Comparison of ENCODE assay signal across 8 cellular contexts in genomic region chr1:153963850-153964331, GRCh38. TPM values are rescaled to one million over a fixed set of nuclear protein-coding genes. Genes with fewer than 3 reads are reported as not detected.
DNase-seq lines count a peak whose midpoint lies in the region; ATAC-seq and TF ChIP-seq lines count a peak whose summit lies in the region.

No MANE protein-coding gene starts in this region.

- H3K4me2 ChIP-seq in PC-9: peak overlapping the region; percentile 98

- POLR2A ChIA-PET in BJ (lab: Charles Lee) (interaction anchor here (1.4 kb wide), 1 partner anchor 14 kb away, joined by 6 read pairs; the partner anchor contains the start of gene JTB), PC-9 (lab: Charles Lee; ENCODE audit: unreplicated experiment) (interaction anchor here (0.5 to 0.8 kb wide), 3 partner anchors 8 to 86 kb away, joined by 5 to 10 read pairs (median 5); no protein-coding TSS in a partner anchor)

- peaks cover 48% of the 10 kb centered on the region for H3K79me2 ChIP-seq in PC-9 (ENCODE audit: low read depth)

- H3K9me2 ChIP-seq in PC-9 (ENCODE audit: insufficient read depth): no peaks in the 10 kb centered on the region

- no peaks in the 10 kb centered on the region for H4K20me1 ChIP-seq in PC-9 (ENCODE audit: insufficient read depth)

- peak overlapping the region; percentile 66 for H2AFZ ChIP-seq in PC-9

- intact Hi-C loops in PC-9 (cut with micrococcal nuclease; ENCODE audit: unreplicated experiment) (loop anchor here (1.0 to 10.0 kb wide), 4 partner anchors 18 to 429 kb away; partner anchors contain the start of genes DENND4B, HAX1, S100A2 and S100A6), mucosa of descending colon (cut with DNase I, micrococcal nuclease) (no loop called here)

- H3K9me3 ChIP-seq in PC-9 (ENCODE audit: insufficient read depth, low read depth) (no peaks in the 10 kb centered on the region), mucosa of descending colon (no peaks in the 10 kb centered on the region)

- peak; percentile 1 for ATAC-seq in GM19395 (IDR thresholded peaks at IDR 0.05; ENCODE audit: unreplicated experiment)
- ATAC-seq in mucosa of descending colon: peak; percentile 9
- ATAC-seq in GM18858 (IDR thresholded peaks at IDR 0.05; ENCODE audit: unreplicated experiment): no peak

- H3K27me3 ChIP-seq in BJ (ENCODE audit: control insufficient read depth, insufficient read depth, low read length): no peaks in the 10 kb centered on the region
- no peaks in the 10 kb centered on the region for H3K27me3 ChIP-seq in PC-9 (ENCODE audit: insufficient read depth, low read depth)

- no peak for TF ChIP-seq CTCF in BJ (IDR thresholded peaks at IDR 0.05; ENCODE audit: insufficient read depth, low read depth, low read length)
- no peak for TF ChIP-seq CTCF in PC-9 (conservative IDR thresholded peaks at IDR 0.05)
- no peak for TF ChIP-seq CTCF in mucosa of descending colon (IDR thresholded peaks at IDR 0.05)
- no peak for TF ChIP-seq CTCF in GM10266 (IDR thresholded peaks at IDR 0.05; ENCODE audit: control insufficient read depth, insufficient read depth, low read depth, missing control alignments)

- peak overlapping the region; percentile 87 for H3K4me3 ChIP-seq in BJ (ENCODE audit: low read depth, low read length)
- H3K4me3 ChIP-seq in PC-9: peak overlapping the region; percentile 91
- peak overlapping the region; percentile 66 for H3K4me3 ChIP-seq in mucosa of descending colon

- H3K27ac ChIP-seq in PC-9: peak overlapping the region; percentile 92

- H3K36me3 ChIP-seq in BJ (ENCODE audit: control insufficient read depth, insufficient read depth, low read length) (peaks cover 14% of the 10 kb centered on the region), PC-9 (ENCODE audit: low read depth) (no peaks in the 10 kb centered on the region), mucosa of descending colon (ENCODE audit: low read depth) (no peaks in the 10 kb centered on the region)

- H3F3A ChIP-seq in PC-9 (ENCODE audit: insufficient read depth, low read depth): peaks cover 79% of the 10 kb centered on the region

- DNase-seq in BJ (ENCODE audit: low read depth) (no peak), PC-9 (peak; percentile 90 to 92), ecto neural progenitor cell (ENCODE audit: low spot score) (peak; percentile 82), mucosa of descending colon (peak; percentile 69 to 79 (median 74)), GM10266 (ENCODE audit: extremely low spot score) (no peak), cortex of kidney (lab: John Stamatoyannopoulos, UW) (no peak)

- BruUV-seq in PC-9 (replicated peaks; lab: Mats Ljungman, UMichigan): TSS peak; percentile 56

- peaks cover 48% of the 10 kb centered on the region for H3K4me1 ChIP-seq in PC-9 (replicated peaks; ENCODE audit: insufficient read depth)
- H3K4me1 ChIP-seq in mucosa of descending colon (ENCODE audit: low read depth): peaks cover 47% of the 10 kb centered on the region

- CTCF ChIA-PET in BJ (lab: Yijun Ruan, JAX): interaction anchor here (0.6 to 4.8 kb wide), 5 partner anchors 10 to 24 kb away, joined by 3 to 32 read pairs (median 5); partner anchors contain the start of genes JTB and RAB13
- CTCF ChIA-PET in PC-9 (lab: Charles Lee): interaction anchor here (0.5 to 0.6 kb wide), 2 partner anchors 283 to 475 kb away, joined by 3 read pairs; no protein-coding TSS in a partner anchor

RNA-seq across cellular contexts. Expression of gene SLC39A1, which starts 0.6 kb away (rescaled TPM):
- polyA plus RNA-seq in BJ (2011; rRNA removed): 97.6 and 121 TPM in 2 replicates
- 47.4 and 67.6 TPM in 2 replicates for polyA minus RNA-seq in BJ (2011; rRNA and poly(A)+ RNA removed)
- 141 and 164 TPM in 2 replicates for total RNA-seq in PC-9 (2021)
- total RNA-seq in mucosa of descending colon: 10 to 100 TPM; 66.7 to 74.7 (median 66.7) TPM

RNA-seq across cellular contexts. Expression of gene CREB3L4, which starts 3.8 kb away (rescaled TPM):
- 8.0 and 8.7 TPM in 2 replicates for polyA plus RNA-seq in BJ (2011; rRNA removed)
- 3.6 and 6.2 TPM in 2 replicates for polyA minus RNA-seq in BJ (2011; rRNA and poly(A)+ RNA removed)
- total RNA-seq in PC-9 (2021) (23.4 and 25.9 TPM in 2 replicates), mucosa of descending colon (10 to 100 TPM in 2 of 3 donors, 1 to 10 TPM in 1; 9.9 to 26.9 (median 23.0) TPM)

RNA-seq across cellular contexts. Expression of gene CRTC2, which starts 5.5 kb away (rescaled TPM):
- polyA plus RNA-seq in BJ (2011; rRNA removed): 17.7 and 25.2 TPM in 2 replicates
- polyA minus RNA-seq in BJ (2011; rRNA and poly(A)+ RNA removed): 33.8 and 37.9 TPM in 2 replicates
- 44.5 and 63.6 TPM in 2 replicates for total RNA-seq in PC-9 (2021)
- total RNA-seq in mucosa of descending colon: 10 to 100 TPM; 30.0 to 47.3 (median 47.1) TPM

RNA-seq across cellular contexts. Expression of gene JTB, which starts 13.6 kb away (rescaled TPM):
- polyA plus RNA-seq in BJ (2011; rRNA removed): 189 and 227 TPM in 2 replicates
- polyA minus RNA-seq in BJ (2011; rRNA and poly(A)+ RNA removed): 38.3 and 54.4 TPM in 2 replicates
- total RNA-seq in PC-9 (2021) (106 and 108 TPM in 2 replicates), mucosa of descending colon (100 to 1,000 TPM; 119 to 153 (median 124) TPM)

RNA-seq across cellular contexts. Expression of gene DENND4B, which starts 17.4 kb away (rescaled TPM):
- 10.1 and 17.6 TPM in 2 replicates for polyA plus RNA-seq in BJ (2011; rRNA removed)
- 15.9 and 22.5 TPM in 2 replicates for polyA minus RNA-seq in BJ (2011; rRNA and poly(A)+ RNA removed)
- total RNA-seq in PC-9 (2021) (41.3 and 52.7 TPM in 2 replicates), mucosa of descending colon (10 to 100 TPM; 44.3 to 65.6 (median 46.5) TPM)

Comparison
In these comparisons a context has a peak if more than half of its experiments do, and no peak if none do; other contexts are left out.
1. DNase-seq: peak in PC-9 (2 of 2), ecto neural progenitor cell (single experiment) and mucosa of descending colon (3 of 3); none in BJ (single experiment), GM10266 (single experiment) and cortex of kidney (single experiment).
2. Peak in every context shown above with its lines, with median percentiles within 50 percentile points of each other: H3K4me3 ChIP-seq.